In genomic region chr3:136291302-136291701, GRCh38 we compare ENCODE assay signal across 23 cellular contexts.
"Had no signal": no experiment of that assay in that cellular context is flagged by ENCODE, and none has a peak within 500 bp of the region (broad histone marks: within the 10 kb centered on the region; RNA-seq: fewer than 3 reads in every experiment).

No MANE protein-coding gene starts in this region.

- H3K4me1 Mint-ChIP-seq: nephron; stimulated activated effector memory CD8-positive, alpha-beta T cell treated with anti-CD3 and anti-CD28 coated beads, Interleukin-12 subunit alpha, Interleukin-12 subunit beta, amount 100 ng/mL, for 72 hours had no signal

- H3K27me3 ChIP-seq: foreskin keratinocyte, right lobe of liver, tibial artery, upper lobe of left lung, vagina had no signal

- H3K4me3 ChIP-seq: lung, psoas muscle, right lobe of liver, tibial artery, upper lobe of left lung, vagina had no signal

- H3K9me3 Mint-ChIP-seq: endodermal cell; stimulated activated effector memory CD8-positive, alpha-beta T cell treated with anti-CD3 and anti-CD28 coated beads, Interleukin-12 subunit alpha, Interleukin-12 subunit beta, amount 100 ng/mL, for 72 hours; stimulated activated naive CD8-positive, alpha-beta T cell treated with anti-CD3 and anti-CD28 coated beads, Interleukin-15, Interleukin-2, amounts not matched to agents 100 ng/mL and 50 ng/mL, for 24 hours had no signal

- H3K9me3 ChIP-seq: psoas muscle, right lobe of liver, tibial artery, upper lobe of left lung, vagina had no signal

- ATAC-seq: foreskin keratinocyte; left colon; left ventricle myocardium superior; psoas muscle; right lobe of liver; stimulated activated effector memory CD8-positive, alpha-beta T cell treated with anti-CD3 and anti-CD28 coated beads, Interleukin-12 subunit alpha, Interleukin-12 subunit beta, amount 100 ng/mL, for 72 hours had no signal

- DNase-seq: effector CD4-positive, alpha-beta T cell; endodermal cell; erythroblast; foreskin keratinocyte; hippocampal formation; left colon; left ventricle myocardium superior; mesenchymal stem cell; naive B cell; occipital lobe; psoas muscle; retina; right lobe of liver; stimulated activated CD4-positive, alpha-beta T cell treated with anti-CD3 and anti-CD28 coated beads, Interleukin-4, amount 100 ng/mL, for 1 hour; stimulated activated CD8-positive, alpha-beta memory T cell treated with anti-CD3 and anti-CD28 coated beads, Interleukin-4, amount 100 ng/mL, for 48 hours; tibial artery; upper lobe of left lung had no signal

- H3K27me3 Mint-ChIP-seq: naive B cell; stimulated activated naive CD8-positive, alpha-beta T cell treated with anti-CD3 and anti-CD28 coated beads, Interleukin-15, Interleukin-2, amounts not matched to agents 100 ng/mL and 50 ng/mL, for 24 hours had no signal

- H3K27ac ChIP-seq: foreskin keratinocyte, parathyroid adenoma, psoas muscle, right lobe of liver, tibial artery, upper lobe of left lung, vagina had no signal

- H3K4me3 Mint-ChIP-seq: endodermal cell; naive B cell; nephron; stimulated activated effector memory CD8-positive, alpha-beta T cell treated with anti-CD3 and anti-CD28 coated beads, Interleukin-12 subunit alpha, Interleukin-12 subunit beta, amount 100 ng/mL, for 72 hours; stimulated activated naive CD8-positive, alpha-beta T cell treated with anti-CD3 and anti-CD28 coated beads, Interleukin-15, Interleukin-2, amounts not matched to agents 100 ng/mL and 50 ng/mL, for 24 hours had no signal

- H3K4me1 ChIP-seq: foreskin keratinocyte, parathyroid adenoma, psoas muscle, right lobe of liver, tibial artery, upper lobe of left lung, vagina had no signal

- H3K27ac Mint-ChIP-seq: endodermal cell; nephron; stimulated activated effector memory CD8-positive, alpha-beta T cell treated with anti-CD3 and anti-CD28 coated beads, Interleukin-12 subunit alpha, Interleukin-12 subunit beta, amount 100 ng/mL, for 72 hours had no signal
